In genomic region chr15:31270767-31271166, GRCh38 we compare ENCODE assay signal across 11 cellular contexts. TPM values are rescaled to one million over a fixed set of nuclear protein-coding genes. Genes with fewer than 3 reads are reported as not detected.
DNase-seq lines count a peak whose midpoint lies in the region; ATAC-seq and TF ChIP-seq lines count a peak whose summit lies in the region.
"Had no signal": no experiment of that assay in that cellular context is flagged by ENCODE, and none has a peak within 500 bp of the region (broad histone marks: within the 10 kb centered on the region; RNA-seq: fewer than 3 reads in every experiment).

No MANE protein-coding gene starts in this region.

- H3K9me3 ChIP-seq in BLaER1: no peaks in the 10 kb centered on the region

- no peaks in the 10 kb centered on the region for H4K20me1 ChIP-seq in BLaER1

- H3K36me3 ChIP-seq in BLaER1: no peaks in the 10 kb centered on the region

- no peak overlapping the region; the same call in 1 of the 2 replicates for H3K27ac ChIP-seq in BLaER1

- no peak for TF ChIP-seq CTCF in GM10248 (IDR thresholded peaks at IDR 0.05; ENCODE audit: control extremely low read depth, extremely low read depth, low read depth, missing control alignments)

- H3K4me3 ChIP-seq in BLaER1: no peak overlapping the region

- H3K4me1 ChIP-seq in BLaER1: peaks cover 86% of the 10 kb centered on the region

- in situ Hi-C loops in SK-MEL-5 (cut with HindIII; ENCODE audit: low pct_unique_long_range_greater_than_20kb, low sequenced_read_pairs): no loop called here

- ATAC-seq in left lobe of liver: no peak

- POLR2A ChIA-PET in GM10248 (lab: Yijun Ruan, JAX): interaction anchor here (0.5 kb wide), 1 partner anchor 177 kb away, joined by 3 read pairs; no protein-coding TSS in a partner anchor

- H3K9ac ChIP-seq in BLaER1: no peak overlapping the region

- CTCF ChIA-PET in GM10248 (lab: Yijun Ruan, JAX): interaction anchor here (1.1 to 4.5 kb wide), 4 partner anchors 9 to 56 kb away, joined by 3 to 16 read pairs (median 4); no protein-coding TSS in a partner anchor

- DNase-seq in GM10248 (ENCODE audit: extremely low spot score) (peak; percentile 17), SK-MEL-5 (ENCODE audit: low read depth, low spot score) (peak; percentile 47), islet precursor cell (peak; percentile 63), NCI-H1105 treated with DMSO at 0.1 percent for 48 hours (lab: John Stamatoyannopoulos, UW) (no peak), NCI-H2107 (lab: John Stamatoyannopoulos, UW) (no peak), NCI-H1694 (lab: John Stamatoyannopoulos, UW) (no peak), left lobe of liver (ENCODE audit: low spot score) (no peak)
- DNase-seq: NCI-H2029, retina, trophoblast cell had no signal

- H3K4me2 ChIP-seq in BLaER1: peak overlapping the region; percentile 29

- no peaks in the 10 kb centered on the region for H3K27me3 ChIP-seq in BLaER1

RNA-seq across cellular contexts. Expression of gene KLF13, which starts 55.9 kb away (rescaled TPM):
- total RNA-seq in SK-MEL-5 (2014; rRNA removed; shearing (Covaris generic)): 16.8 and 17.3 TPM in 2 replicates
- 14.7 and 18.7 TPM in 2 replicates for polyA plus RNA-seq in SK-MEL-5 (2015; cell fraction: cytosol; rRNA removed)
- polyA plus RNA-seq in SK-MEL-5 (2015; cell fraction: nucleus; rRNA removed): 6.1 and 16.9 TPM in 2 replicates
- total RNA-seq in left lobe of liver: 91.9 TPM

Comparison
In these comparisons a context has a peak if more than half of its experiments do, and no peak if none do; other contexts are left out.
1. DNase-seq: peak in GM10248 (single experiment), SK-MEL-5 (single experiment) and islet precursor cell (single experiment); none in NCI-H1105 treated with DMSO at 0.1 percent for 48 hours (single experiment), NCI-H2107 (single experiment), NCI-H1694 (single experiment) and left lobe of liver (single experiment).